ENCODE assay signal across 8 cellular contexts in genomic region chr15:68924866-68925599, GRCh38. TPM values are rescaled to one million over a fixed set of nuclear protein-coding genes. Genes with fewer than 3 reads are reported as not detected.
DNase-seq lines count a peak whose midpoint lies in the region; ATAC-seq and TF ChIP-seq lines count a peak whose summit lies in the region.

No MANE protein-coding gene starts in this region.

- TF ChIP-seq CTCF in Caco-2 (IDR thresholded peaks at IDR 0.05; ENCODE audit: insufficient read depth in 1 of 2, low read depth in 1 of 2, low read length in 1 of 2, severe bottlenecking in 1 of 2, unreplicated experiment in 1 of 2) (peak; percentile 83 to 90), epithelial cell of esophagus (IDR thresholded peaks at IDR 0.05; ENCODE audit: insufficient read depth, low read depth, low read length, missing control alignments) (peak; percentile 96), mucosa of descending colon (IDR thresholded peaks at IDR 0.05) (peak; percentile 55)

- H3K4me1 Mint-ChIP-seq in Caco-2 (ENCODE audit: low read depth, unreplicated experiment): no peaks in the 10 kb centered on the region
- peaks cover 2% of the 10 kb centered on the region for H3K4me1 Mint-ChIP-seq in activated CD8-positive, alpha-beta memory T cell treated with anti-CD3 and anti-CD28 coated beads, Interleukin-2, amount 10 ng/mL, durations not matched to agents 7 days and 5 days
- peaks cover 8% of the 10 kb centered on the region for H3K4me1 Mint-ChIP-seq in stimulated activated memory B cell treated with anti-CD40 and anti-IgM and Interleukin-4, amounts not matched to agents 10 μg/mL and 1 μg/mL and 100 μg/mL, for 72 hours

- H3K9me3 ChIP-seq in Caco-2: no peaks in the 10 kb centered on the region
- H3K9me3 ChIP-seq in mucosa of descending colon: no peaks in the 10 kb centered on the region

- no TSS peak for BruUV-seq in Caco-2 (replicated peaks; lab: Mats Ljungman, UMichigan)

- intact Hi-C loops in Caco-2 (cut with micrococcal nuclease; ENCODE audit: unreplicated experiment): loop anchor here (1.0 to 2.0 kb wide), 5 partner anchors 50 to 375 kb away; no protein-coding TSS in a partner anchor
- intact Hi-C loops in mucosa of descending colon (cut with DNase I, micrococcal nuclease): no loop called here

- no peak overlapping the region for H3K4me3 Mint-ChIP-seq in Caco-2 (ENCODE audit: unreplicated experiment)
- H3K4me3 Mint-ChIP-seq in activated CD8-positive, alpha-beta memory T cell treated with anti-CD3 and anti-CD28 coated beads, Interleukin-2, amount 10 ng/mL, durations not matched to agents 7 days and 5 days: no peak overlapping the region
- H3K4me3 Mint-ChIP-seq in stimulated activated memory B cell treated with anti-CD40 and anti-IgM and Interleukin-4, amounts not matched to agents 10 μg/mL and 1 μg/mL and 100 μg/mL, for 72 hours: no peak overlapping the region

- H3K4me1 ChIP-seq in Caco-2: no peaks in the 10 kb centered on the region
- H3K4me1 ChIP-seq in mucosa of descending colon (ENCODE audit: low read depth): no peaks in the 10 kb centered on the region

- no peak overlapping the region for H3K4me3 ChIP-seq in Caco-2 (ENCODE audit: low read depth, low read length)
- no peak overlapping the region for H3K4me3 ChIP-seq in epithelial cell of esophagus (ENCODE audit: low read length)
- H3K4me3 ChIP-seq in mucosa of descending colon: no peak overlapping the region

- H3K27ac Mint-ChIP-seq in Caco-2 (ENCODE audit: unreplicated experiment): no peak overlapping the region
- no peak overlapping the region for H3K27ac Mint-ChIP-seq in activated CD8-positive, alpha-beta memory T cell treated with anti-CD3 and anti-CD28 coated beads, Interleukin-2, amount 10 ng/mL, durations not matched to agents 7 days and 5 days
- H3K27ac Mint-ChIP-seq in stimulated activated memory B cell treated with anti-CD40 and anti-IgM and Interleukin-4, amounts not matched to agents 10 μg/mL and 1 μg/mL and 100 μg/mL, for 72 hours: no peak overlapping the region

- H3K9me3 Mint-ChIP-seq in Caco-2 (ENCODE audit: unreplicated experiment): no peaks in the 10 kb centered on the region
- H3K9me3 Mint-ChIP-seq in activated CD8-positive, alpha-beta memory T cell treated with anti-CD3 and anti-CD28 coated beads, Interleukin-2, amount 10 ng/mL, durations not matched to agents 7 days and 5 days (ENCODE audit: low read depth): no peaks in the 10 kb centered on the region
- H3K9me3 Mint-ChIP-seq in stimulated activated memory B cell treated with anti-CD40 and anti-IgM and Interleukin-4, amounts not matched to agents 10 μg/mL and 1 μg/mL and 100 μg/mL, for 72 hours: peaks cover 3% of the 10 kb centered on the region

- peak; percentile 73 to 85 for DNase-seq in Caco-2
- DNase-seq in HUDEP-2 (lab: John Stamatoyannopoulos, UW; ENCODE audit: unreplicated experiment in 76 of 76): peak in 65 of 76 experiments; percentile 6 to 77 (median 52)
- peak; percentile 6 for DNase-seq in NOMO-1 treated with dmso at 0.1 percent for 144 hours (lab: John Stamatoyannopoulos, UW; ENCODE audit: unreplicated experiment)
- DNase-seq in activated CD8-positive, alpha-beta memory T cell treated with anti-CD3 and anti-CD28 coated beads, Interleukin-2, amount 10 ng/mL, durations not matched to agents 7 days and 5 days: peak; percentile 71
- DNase-seq in epithelial cell of esophagus (ENCODE audit: low read depth): peak; percentile 76
- DNase-seq in mucosa of descending colon: peak; percentile 43 to 84 (median 76)

- POLR2A ChIA-PET in Caco-2 (lab: Charles Lee): no interaction called here

- no peak for ATAC-seq in activated CD8-positive, alpha-beta memory T cell treated with anti-CD3 and anti-CD28 coated beads, Interleukin-2, amount 10 ng/mL, durations not matched to agents 7 days and 5 days
- ATAC-seq in mucosa of descending colon (peak; percentile 68), HG03378 (IDR thresholded peaks at IDR 0.05; ENCODE audit: unreplicated experiment) (no peak)
- ATAC-seq in stimulated activated memory B cell treated with anti-CD40 and anti-IgM and Interleukin-4, amounts not matched to agents 10 μg/mL and 1 μg/mL and 100 μg/mL, for 72 hours: peak; percentile 67

- no peaks in the 10 kb centered on the region for H3K27me3 ChIP-seq in Caco-2 (replicated peaks; ENCODE audit: control insufficient read depth, insufficient read depth, low read length)

- no peaks in the 10 kb centered on the region for H3K36me3 Mint-ChIP-seq in Caco-2 (ENCODE audit: insufficient read depth, unreplicated experiment)
- no peaks in the 10 kb centered on the region for H3K36me3 Mint-ChIP-seq in activated CD8-positive, alpha-beta memory T cell treated with anti-CD3 and anti-CD28 coated beads, Interleukin-2, amount 10 ng/mL, durations not matched to agents 7 days and 5 days
- no peaks in the 10 kb centered on the region for H3K36me3 Mint-ChIP-seq in stimulated activated memory B cell treated with anti-CD40 and anti-IgM and Interleukin-4, amounts not matched to agents 10 μg/mL and 1 μg/mL and 100 μg/mL, for 72 hours

- CTCF ChIA-PET in Caco-2 (lab: Charles Lee): interaction anchor here (0.5 to 2.8 kb wide), 14 partner anchors 16 to 768 kb away, joined by 3 to 31 read pairs (median 4); partner anchors contain the start of gene NOX5
- CTCF ChIA-PET in activated CD8-positive, alpha-beta memory T cell treated with anti-CD3 and anti-CD28 coated beads, Interleukin-2, amount 10 ng/mL, durations not matched to agents 7 days and 5 days (lab: Charles Lee): interaction anchor here (0.6 to 1.9 kb wide), 10 partner anchors 8 to 378 kb away, joined by 3 to 13 read pairs (median 4); no protein-coding TSS in a partner anchor

- H3K36me3 ChIP-seq in Caco-2 (ENCODE audit: control insufficient read depth, insufficient read depth, low read length) (no peaks in the 10 kb centered on the region), mucosa of descending colon (ENCODE audit: low read depth) (no peaks in the 10 kb centered on the region)

- H3K27me3 Mint-ChIP-seq in Caco-2 (ENCODE audit: insufficient read depth, unreplicated experiment): peaks cover 14% of the 10 kb centered on the region
- peaks cover 46% of the 10 kb centered on the region for H3K27me3 Mint-ChIP-seq in activated CD8-positive, alpha-beta memory T cell treated with anti-CD3 and anti-CD28 coated beads, Interleukin-2, amount 10 ng/mL, durations not matched to agents 7 days and 5 days
- peaks cover 28% of the 10 kb centered on the region for H3K27me3 Mint-ChIP-seq in stimulated activated memory B cell treated with anti-CD40 and anti-IgM and Interleukin-4, amounts not matched to agents 10 μg/mL and 1 μg/mL and 100 μg/mL, for 72 hours

RNA-seq across cellular contexts. Expression of gene SPESP1, which starts 5.3 kb away (rescaled TPM):
- not detected in 2 replicates for total RNA-seq in Caco-2 (2022)
- under 1 TPM; 0.66 to 0.70 TPM for total RNA-seq in activated CD8-positive, alpha-beta memory T cell treated with anti-CD3 and anti-CD28 coated beads, Interleukin-2, amount 10 ng/mL, durations not matched to agents 7 days and 5 days
- total RNA-seq in mucosa of descending colon: 1 to 10 TPM in 2 of 3 donors, under 1 TPM in 1; 0.29 to 3.8 (median 1.3) TPM

Comparison
In these comparisons a context has a peak if more than half of its experiments do, and no peak if none do; other contexts are left out.
1. DNase-seq: peak in every context shown above with its lines; median percentile 79 in Caco-2; 76 in epithelial cell of esophagus; 76 in mucosa of descending colon; 71 in activated CD8-positive, alpha-beta memory T cell treated with anti-CD3 and anti-CD28 coated beads, Interleukin-2, amount 10 ng/mL, durations not matched to agents 7 days and 5 days; 52 in HUDEP-2; 6 in NOMO-1 treated with dmso at 0.1 percent for 144 hours.
2. ATAC-seq: peak in mucosa of descending colon (single experiment) and stimulated activated memory B cell treated with anti-CD40 and anti-IgM and Interleukin-4, amounts not matched to agents 10 μg/mL and 1 μg/mL and 100 μg/mL, for 72 hours (single experiment); none in activated CD8-positive, alpha-beta memory T cell treated with anti-CD3 and anti-CD28 coated beads, Interleukin-2, amount 10 ng/mL, durations not matched to agents 7 days and 5 days (single experiment) and HG03378 (single experiment).
3. Peak in every context shown above with its lines, with median percentiles within 50 percentile points of each other: CTCF ChIP-seq.